8 cellular contexts compared by ENCODE assay signal in the genomic region with DNA sequence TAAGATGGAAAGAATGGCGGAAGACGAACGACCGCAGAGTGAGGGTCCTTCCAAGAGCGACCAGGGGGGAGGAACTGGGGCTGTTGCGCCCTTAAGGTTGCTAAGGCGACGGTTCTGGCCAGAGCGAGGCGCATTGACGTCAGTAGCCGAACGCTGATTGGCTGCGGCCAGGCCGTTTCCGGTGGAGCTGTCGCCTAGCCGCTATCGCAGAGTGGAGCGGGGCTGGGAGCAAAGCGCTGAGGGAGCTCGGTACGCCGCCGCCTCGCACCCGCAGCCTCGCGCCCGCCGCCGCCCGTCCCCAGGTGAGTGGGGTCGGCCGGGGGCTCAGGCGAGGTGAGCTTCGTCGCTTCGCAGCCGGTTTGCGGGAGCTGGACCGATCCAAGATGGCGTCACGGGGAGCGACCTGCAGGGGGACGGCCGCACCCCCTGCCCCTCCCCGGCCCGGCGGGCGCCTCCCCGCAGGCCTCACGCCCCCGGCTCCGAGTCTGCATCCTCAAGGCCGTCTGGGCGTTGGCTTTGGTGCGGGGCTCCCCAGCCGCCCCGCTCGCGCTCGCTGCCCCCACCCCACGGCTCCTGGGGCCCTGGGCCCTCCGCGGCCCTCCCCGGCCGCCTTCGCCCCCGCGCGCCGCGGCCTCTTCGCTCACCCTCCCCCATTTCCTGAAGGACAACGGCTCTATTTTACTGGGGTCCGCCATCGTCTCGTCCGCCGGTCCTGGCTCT. TPM values are rescaled to one million over a fixed set of nuclear protein-coding genes. Genes with fewer than 3 reads are reported as not detected.
DNase-seq lines count a peak whose midpoint lies in the region; ATAC-seq and TF ChIP-seq lines count a peak whose summit lies in the region.

TSS of gene PRKAR1A (plus strand) at position 184 of the 720 bp plus-strand sequence. CDS start 2,970 bp downstream, outside the sequence.

- H3K9ac ChIP-seq in PC-3 (ENCODE audit: low read length): peak within 1 kb of the TSS; percentile 89

- H2AFZ ChIP-seq in PC-3 (ENCODE audit: low read length): peak within 1 kb of the TSS; percentile 77

- no peaks in the 10 kb centered on the region for H3K9me2 ChIP-seq in PC-3 (replicated peaks; ENCODE audit: low read length)

- no peaks in the 10 kb centered on the region for H3K9me3 ChIP-seq in PC-3 (ENCODE audit: low read length)
- no peaks in the 10 kb centered on the region for H3K9me3 ChIP-seq in mononuclear cell (ENCODE audit: low read depth, low read length)

- intact Hi-C loops in PC-3 (cut with micrococcal nuclease): loop anchor here (2.0 kb wide), 2 partner anchors 56 to 246 kb away; partner anchors contain the start of gene WIPI1

- H3K79me2 ChIP-seq in PC-3 (ENCODE audit: low read length): peaks cover 52% of the 10 kb centered on the region

- H3K4me3 ChIP-seq in Jurkat, Clone E6-1 (ENCODE audit: low read length): peak within 1 kb of the TSS; percentile 90
- H3K4me3 ChIP-seq in PC-3 (ENCODE audit: low read length) (peak within 1 kb of the TSS; percentile 86), mononuclear cell (ENCODE audit: low read length) (peak within 1 kb of the TSS; percentile 69)

- peaks cover 23% of the 10 kb centered on the region for H3K36me3 ChIP-seq in PC-3 (ENCODE audit: low read depth, low read length)

- peak within 1 kb of the TSS; percentile 87 for H3K4me2 ChIP-seq in PC-3 (ENCODE audit: low read length)

- TF ChIP-seq CTCF in PC-3 (conservative IDR thresholded peaks at IDR 0.05; ENCODE audit: low read depth, low read length): no peak

- POLR2A ChIA-PET in PC-3 (lab: Charles Lee; ENCODE audit: unreplicated experiment): interaction anchor here (0.5 to 0.8 kb wide), 5 partner anchors 9 to 201 kb away, joined by 3 to 27 read pairs (median 3); partner anchors contain the start of gene WIPI1

- DNase-seq in DMS153 treated with DMSO at 0.1 percent for 48 hours (lab: John Stamatoyannopoulos, UW; ENCODE audit: unreplicated experiment): peak; percentile 85
- DNase-seq in Jurkat, Clone E6-1 (ENCODE audit: low read depth, low spot score): peak; percentile 85
- DNase-seq in PC-3: peak; percentile 97
- DNase-seq in activated T-cell treated with anti-CD3 and anti-CD28 coated beads for 48 hours (ENCODE audit: low read depth): peak; percentile 87
- DNase-seq in epithelial cell of prostate (ENCODE audit: low read depth, low spot score): peak; percentile 56
- DNase-seq in stimulated activated CD8-positive, alpha-beta memory T cell treated with anti-CD3 and anti-CD28 coated beads, Interleukin-2, amount 100 ng/mL, for 48 hours (ENCODE audit: low read depth in 2 of 2): peak; percentile 78 to 85

- peaks cover 37% of the 10 kb centered on the region for H4K20me1 ChIP-seq in PC-3 (ENCODE audit: low read length)

- ATAC-seq in GM21717 (IDR thresholded peaks at IDR 0.05; ENCODE audit: unreplicated experiment) (peak; percentile 89), PC-3 (peak; percentile 78)

- H3K4me1 ChIP-seq in PC-3 (ENCODE audit: insufficient read depth, low read length) (peaks cover 49% of the 10 kb centered on the region), mononuclear cell (ENCODE audit: insufficient read depth, low read length) (peaks cover 46% of the 10 kb centered on the region)

- CTCF ChIA-PET in PC-3 (lab: Charles Lee): interaction anchor here (0.8 to 0.9 kb wide), 2 partner anchors 22 to 122 kb away, joined by 3 to 4 read pairs; no protein-coding TSS in a partner anchor

- H3K27me3 ChIP-seq in PC-3 (ENCODE audit: low read length): no peaks in the 10 kb centered on the region
- H3K27me3 ChIP-seq in mononuclear cell (ENCODE audit: insufficient read depth, low read length): no peaks in the 10 kb centered on the region

- peak within 1 kb of the TSS; percentile 84 for H3K27ac ChIP-seq in PC-3 (ENCODE audit: low read length)
- H3K27ac ChIP-seq in epithelial cell of prostate: peak within 1 kb of the TSS; percentile 88

- no peaks in the 10 kb centered on the region for H3F3A ChIP-seq in PC-3 (ENCODE audit: low read length, unreplicated experiment)

- no TSS peak for BruUV-seq in PC-3 (replicated peaks; lab: Mats Ljungman, UMichigan)

RNA-seq across cellular contexts. Expression of gene PRKAR1A, which starts in this region (rescaled TPM):
- 53.8 TPM for polyA plus RNA-seq in Jurkat, Clone E6-1 (2012; ENCODE audit: insufficient read depth, insufficient read length)
- total RNA-seq in PC-3 (2014; rRNA removed): 208 and 214 TPM in 2 replicates
- 97.8 TPM for total RNA-seq in mononuclear cell

Comparison
In these comparisons a context has a peak if more than half of its experiments do, and no peak if none do; other contexts are left out.
1. Peak in every context shown above with its lines: DNase-seq, ATAC-seq, H3K4me3 ChIP-seq and H3K27ac ChIP-seq.